In the genomic region with DNA sequence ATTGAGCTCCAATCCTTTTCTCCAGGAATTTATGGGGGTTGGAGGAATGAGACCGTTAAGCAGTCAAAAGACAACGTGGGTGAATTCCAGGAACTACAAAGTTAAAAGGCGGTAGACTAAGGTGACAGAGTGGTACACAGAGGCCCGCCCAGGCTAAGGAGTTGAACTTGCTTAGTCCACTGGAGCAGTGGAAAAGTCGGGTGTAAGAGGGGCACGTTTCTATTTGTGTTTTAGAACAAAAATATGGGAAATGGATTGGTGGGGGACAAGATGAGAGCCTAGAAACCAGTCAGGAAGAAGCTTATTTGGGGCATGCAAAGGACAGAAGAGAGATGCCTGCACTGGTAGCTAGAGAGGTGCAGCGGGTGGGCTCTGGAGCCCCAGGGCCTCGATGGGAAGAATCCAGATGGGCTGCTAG, we compare ENCODE assay signal across 8 cellular contexts. TPM values are rescaled to one million over a fixed set of nuclear protein-coding genes. Genes with fewer than 3 reads are reported as not detected.
A peak's percentile ranks its signal among the peaks of the same experiment; 100 is the strongest.
DNase-seq lines count a peak whose midpoint lies in the region; ATAC-seq and TF ChIP-seq lines count a peak whose summit lies in the region.

No MANE protein-coding gene starts in this region.

- H3K4me1 ChIP-seq in right cardiac atrium (ENCODE audit: control insufficient read depth, insufficient read depth, low read length) (no peaks in the 10 kb centered on the region), left lung (peaks cover 0 to 23% of the 10 kb centered on the region in 2 donors), upper lobe of left lung (peaks cover 7 to 19% (median 15%) of the 10 kb centered on the region in 4 donors)

- POLR2A ChIA-PET in WTC11 (lab: Charles Lee): interaction anchor here (0.5 to 0.6 kb wide), 2 partner anchors 22 to 38 kb away, joined by 3 read pairs; no protein-coding TSS in a partner anchor

- peaks cover 22% of the 10 kb centered on the region for H3K27me3 Mint-ChIP-seq in WTC11 (ENCODE audit: low read depth)

- CTCF ChIA-PET in WTC11 (lab: Charles Lee): interaction anchor here (0.8 to 3.2 kb wide), 10 partner anchors 9 to 299 kb away, joined by 3 to 19 read pairs (median 4); partner anchors contain the start of gene PARP1

- H3K4me1 Mint-ChIP-seq in WTC11: peaks cover 27% of the 10 kb centered on the region

- WGBS in right cardiac atrium: 66% methylated on average over 8 of the region's 8 CpGs
- 68% methylated on average over 8 of the region's 8 CpGs for WGBS in upper lobe of left lung, 2 donors

- H3K36me3 Mint-ChIP-seq in WTC11: no peaks in the 10 kb centered on the region

- H3K9me3 ChIP-seq in right cardiac atrium (ENCODE audit: control insufficient read depth, low read length): no peaks in the 10 kb centered on the region
- H3K9me3 ChIP-seq in left lung: no peaks in the 10 kb centered on the region
- H3K9me3 ChIP-seq in upper lobe of left lung: no peaks in the 10 kb centered on the region

- H3K9me3 Mint-ChIP-seq in WTC11: no peaks in the 10 kb centered on the region; the same call in 1 of the 2 replicates

- H3K36me3 ChIP-seq in left lung (no peaks in the 10 kb centered on the region), upper lobe of left lung (no peaks in the 10 kb centered on the region)

- H3K27ac Mint-ChIP-seq in WTC11: no peak overlapping the region

- peak overlapping the region; percentile 76 for H3K4me3 Mint-ChIP-seq in WTC11

- intact Hi-C loops in right cardiac atrium (cut with DNase I) (no loop called here), Right ventricle myocardium superior (cut with DNase I) (no loop called here), left lung (cut with DNase I) (no loop called here)

- TF ChIP-seq CTCF in WTC11 (IDR thresholded peaks at IDR 0.05) (no peak), left lung (IDR thresholded peaks at IDR 0.05) (no peak), upper lobe of left lung (IDR thresholded peaks at IDR 0.05) (no peak)

- TF ChIP-seq POLR2A in upper lobe of left lung (IDR thresholded peaks at IDR 0.05): no peak

- no peak for TF ChIP-seq EP300 in upper lobe of left lung (IDR thresholded peaks at IDR 0.05)

- DNase-seq in right cardiac atrium (no peak), Right ventricle myocardium superior (no peak), WTC11 (ENCODE audit: low spot score) (no peak), left lung (no peak), upper lobe of left lung (no peak), NCI-H2029 treated with DMSO at 0.1 percent for 48 hours (lab: John Stamatoyannopoulos, UW) (no peak), NOMO-1 (lab: John Stamatoyannopoulos, UW; ENCODE audit: unreplicated experiment in 2 of 2) (no peak)
- no peak for DNase-seq in stimulated activated naive CD4-positive, alpha-beta T cell (lab: John Stamatoyannopoulos, UW)

- ATAC-seq in right cardiac atrium (no peak), Right ventricle myocardium superior (ENCODE audit: poor library complexity) (no peak), WTC11 (no peak), left lung (no peak), upper lobe of left lung (ENCODE audit: low FRiP score in 2 of 2) (no peak)

- no peak overlapping the region for H3K4me3 ChIP-seq in right cardiac atrium (ENCODE audit: low read length)
- peak overlapping the region; percentile 79 to 93 for H3K4me3 ChIP-seq in left lung
- H3K4me3 ChIP-seq in upper lobe of left lung: peak overlapping the region in 3 of 4 donors; percentile 82 to 93 (median 88)

- H3K27me3 ChIP-seq in right cardiac atrium (ENCODE audit: control insufficient read depth, insufficient read depth): no peaks in the 10 kb centered on the region
- peaks cover 0 to 3% of the 10 kb centered on the region in 2 donors for H3K27me3 ChIP-seq in left lung
- H3K27me3 ChIP-seq in upper lobe of left lung: no peaks in the 10 kb centered on the region

- H3K27ac ChIP-seq in right cardiac atrium (ENCODE audit: low read length): peak overlapping the region; percentile 13
- peak overlapping the region in 1 of 2 donors; percentile 58 for H3K27ac ChIP-seq in left lung
- no peak overlapping the region for H3K27ac ChIP-seq in upper lobe of left lung

TF ChIP-seq in WTC11, 78 proteins besides CTCF, POLR2A, EP300 and RAD21 (continues in another document):
- TF ChIP-seq ZNF232 (CRISPR knock-in tag; IDR thresholded peaks at IDR 0.05) (no peak), MXD4 (CRISPR knock-in tag; IDR thresholded peaks at IDR 0.05; ENCODE audit: borderline replicate concordance) (no peak), NR2C2 (CRISPR knock-in tag; IDR thresholded peaks at IDR 0.05) (no peak), NFE2L1 (CRISPR knock-in tag; IDR thresholded peaks at IDR 0.05) (no peak), IRF1 (CRISPR knock-in tag; IDR thresholded peaks at IDR 0.05) (no peak), CREB1 (CRISPR knock-in tag; IDR thresholded peaks at IDR 0.05) (no peak), TP53 (CRISPR knock-in tag; IDR thresholded peaks at IDR 0.05) (no peak), ZNF396 (CRISPR knock-in tag; IDR thresholded peaks at IDR 0.05; ENCODE audit: borderline replicate concordance) (no peak), SMAD3 (CRISPR knock-in tag; IDR thresholded peaks at IDR 0.05; ENCODE audit: borderline replicate concordance) (no peak), ZNF317 (CRISPR knock-in tag; IDR thresholded peaks at IDR 0.05; ENCODE audit: borderline replicate concordance, low read depth) (no peak), GABPB1 (CRISPR knock-in tag; IDR thresholded peaks at IDR 0.05) (no peak), HMGXB4 (CRISPR knock-in tag; IDR thresholded peaks at IDR 0.05) (no peak), ZMAT4 (CRISPR knock-in tag; IDR thresholded peaks at IDR 0.05) (no peak)
- TF ChIP-seq, protein P1, sequence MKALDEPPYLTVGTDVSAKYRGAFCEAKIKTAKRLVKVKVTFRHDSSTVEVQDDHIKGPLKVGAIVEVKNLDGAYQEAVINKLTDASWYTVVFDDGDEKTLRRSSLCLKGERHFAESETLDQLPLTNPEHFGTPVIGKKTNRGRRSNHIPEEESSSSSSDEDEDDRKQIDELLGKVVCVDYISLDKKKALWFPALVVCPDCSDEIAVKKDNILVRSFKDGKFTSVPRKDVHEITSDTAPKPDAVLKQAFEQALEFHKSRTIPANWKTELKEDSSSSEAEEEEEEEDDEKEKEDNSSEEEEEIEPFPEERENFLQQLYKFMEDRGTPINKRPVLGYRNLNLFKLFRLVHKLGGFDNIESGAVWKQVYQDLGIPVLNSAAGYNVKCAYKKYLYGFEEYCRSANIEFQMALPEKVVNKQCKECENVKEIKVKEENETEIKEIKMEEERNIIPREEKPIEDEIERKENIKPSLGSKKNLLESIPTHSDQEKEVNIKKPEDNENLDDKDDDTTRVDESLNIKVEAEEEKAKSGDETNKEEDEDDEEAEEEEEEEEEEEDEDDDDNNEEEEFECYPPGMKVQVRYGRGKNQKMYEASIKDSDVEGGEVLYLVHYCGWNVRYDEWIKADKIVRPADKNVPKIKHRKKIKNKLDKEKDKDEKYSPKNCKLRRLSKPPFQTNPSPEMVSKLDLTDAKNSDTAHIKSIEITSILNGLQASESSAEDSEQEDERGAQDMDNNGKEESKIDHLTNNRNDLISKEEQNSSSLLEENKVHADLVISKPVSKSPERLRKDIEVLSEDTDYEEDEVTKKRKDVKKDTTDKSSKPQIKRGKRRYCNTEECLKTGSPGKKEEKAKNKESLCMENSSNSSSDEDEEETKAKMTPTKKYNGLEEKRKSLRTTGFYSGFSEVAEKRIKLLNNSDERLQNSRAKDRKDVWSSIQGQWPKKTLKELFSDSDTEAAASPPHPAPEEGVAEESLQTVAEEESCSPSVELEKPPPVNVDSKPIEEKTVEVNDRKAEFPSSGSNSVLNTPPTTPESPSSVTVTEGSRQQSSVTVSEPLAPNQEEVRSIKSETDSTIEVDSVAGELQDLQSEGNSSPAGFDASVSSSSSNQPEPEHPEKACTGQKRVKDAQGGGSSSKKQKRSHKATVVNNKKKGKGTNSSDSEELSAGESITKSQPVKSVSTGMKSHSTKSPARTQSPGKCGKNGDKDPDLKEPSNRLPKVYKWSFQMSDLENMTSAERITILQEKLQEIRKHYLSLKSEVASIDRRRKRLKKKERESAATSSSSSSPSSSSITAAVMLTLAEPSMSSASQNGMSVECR (CRISPR knock-in tag; IDR thresholded peaks at IDR 0.05; ENCODE audit: borderline replicate concordance): no peak
- TF ChIP-seq, protein P2, sequence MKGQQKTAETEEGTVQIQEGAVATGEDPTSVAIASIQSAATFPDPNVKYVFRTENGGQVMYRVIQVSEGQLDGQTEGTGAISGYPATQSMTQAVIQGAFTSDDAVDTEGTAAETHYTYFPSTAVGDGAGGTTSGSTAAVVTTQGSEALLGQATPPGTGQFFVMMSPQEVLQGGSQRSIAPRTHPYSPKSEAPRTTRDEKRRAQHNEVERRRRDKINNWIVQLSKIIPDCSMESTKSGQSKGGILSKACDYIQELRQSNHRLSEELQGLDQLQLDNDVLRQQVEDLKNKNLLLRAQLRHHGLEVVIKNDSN (CRISPR knock-in tag; IDR thresholded peaks at IDR 0.05): no peak

RNA-seq across cellular contexts. Expression of gene LIN9, which starts 1.2 kb away (rescaled TPM):
- 1 to 10 TPM; 5.0 to 9.9 (median 7.4) TPM for total RNA-seq in right cardiac atrium
- polyA plus RNA-seq in right cardiac atrium: 6.7 TPM
- 21.9 TPM for total RNA-seq in Right ventricle myocardium superior
- total RNA-seq in WTC11 (2021): 10.4 to 15.7 TPM (median 10.7 TPM) in 3 replicates
- 1 to 10 TPM; 3.7 to 3.8 TPM for total RNA-seq in left lung
- total RNA-seq in upper lobe of left lung: 1 to 10 TPM in 5 of 6 donors, under 1 TPM in 1; 1.00 to 6.2 (median 3.7) TPM
